In genomic region chr1:221840511-221841243, GRCh38 we compare ENCODE assay signal across 9 cellular contexts.
DNase-seq lines count a peak whose midpoint lies in the region; ATAC-seq and TF ChIP-seq lines count a peak whose summit lies in the region.
"Had no signal": no experiment of that assay in that cellular context is flagged by ENCODE, and none has a peak within 500 bp of the region (broad histone marks: within the 10 kb centered on the region; RNA-seq: fewer than 3 reads in every experiment).

No MANE protein-coding gene starts in this region.

- ATAC-seq in GM19023 (IDR thresholded peaks at IDR 0.05; ENCODE audit: unreplicated experiment) (peak; percentile 25), HG03045 (IDR thresholded peaks at IDR 0.05; ENCODE audit: unreplicated experiment) (peak; percentile 32)

- peak overlapping the region; percentile 97 for H3K27ac ChIP-seq in mammary epithelial cell (ENCODE audit: insufficient read depth, low read depth, low read length)
- H3K27ac ChIP-seq: pancreas had no signal

- no peaks in the 10 kb centered on the region for H3K79me2 ChIP-seq in mammary epithelial cell (ENCODE audit: insufficient read depth, low read length)

- dilution Hi-C loops in mammary epithelial cell (cut with HindIII; ENCODE audit: low sequenced_read_pairs), result loop anchor here (10.0 kb wide), 1 partner anchor 324 kb away; no protein-coding TSS in a partner anchor

- H3K4me3 Mint-ChIP-seq in osteocyte (ENCODE audit: unreplicated experiment), result no peak overlapping the region

- in situ Hi-C loops in mammary epithelial cell (cut with MboI; ENCODE audit: low sequenced_read_pairs in 2 of 2) (loop anchor here in 1 of 2 donors (5.0 kb wide), 2 partner anchors 98 to 152 kb away; partner anchors contain the start of gene DUSP10), KBM-7 (cut with MboI; ENCODE audit: low pct_unique_long_range_greater_than_20kb, low sequenced_read_pairs) (no loop called here)

- POLR2A ChIA-PET in HEK293T (lab: Yijun Ruan, JAX), result no interaction called here

- no peak overlapping the region for H3K4me3 ChIP-seq in mammary epithelial cell (replicated peaks in 1 of 3; ENCODE audit: insufficient read depth in 1 of 3, low read depth in 2 of 3, low read length in 3 of 3)
- H3K4me3 ChIP-seq: pancreas had no signal

- peak overlapping the region; percentile 56 for H3K9ac ChIP-seq in mammary epithelial cell (ENCODE audit: insufficient read depth, low read length)

- TF ChIP-seq CTCF in mammary epithelial cell (conservative IDR thresholded peaks at IDR 0.05 in 1 of 2, IDR thresholded peaks at IDR 0.05 in 1 of 2; ENCODE audit: extremely low read depth in 1 of 2, insufficient read depth in 1 of 2, low read depth in 1 of 2, low read length in 2 of 2), result no peak
- TF ChIP-seq CTCF in osteocyte (IDR thresholded peaks at IDR 0.05), result no peak

- H3K36me3 ChIP-seq in mammary epithelial cell (ENCODE audit: insufficient read depth, low read length), result no peaks in the 10 kb centered on the region
- H3K36me3 ChIP-seq: pancreas had no signal

- intact Hi-C loops in mammary epithelial cell (cut with micrococcal nuclease), result loop anchor here (1.0 to 2.0 kb wide), 3 partner anchors 46 to 327 kb away; partner anchors contain the start of gene DUSP10

- peaks cover 24% of the 10 kb centered on the region for H3K4me1 Mint-ChIP-seq in osteocyte (ENCODE audit: unreplicated experiment)

- H3K9me3 ChIP-seq in mammary epithelial cell (replicated peaks; ENCODE audit: insufficient read depth, low read length), result no peaks in the 10 kb centered on the region
- H3K9me3 ChIP-seq: pancreas had no signal

- no peak overlapping the region for H3K4me2 ChIP-seq in mammary epithelial cell (ENCODE audit: insufficient read depth, low read depth, low read length)

- H3K9me3 Mint-ChIP-seq in osteocyte (ENCODE audit: unreplicated experiment), result no peaks in the 10 kb centered on the region

- H3K27me3 Mint-ChIP-seq in osteocyte (ENCODE audit: unreplicated experiment), result no peaks in the 10 kb centered on the region

- peak overlapping the region; percentile 62 for H3K27ac Mint-ChIP-seq in osteocyte (ENCODE audit: unreplicated experiment)

- DNase-seq in mammary epithelial cell (no peak), osteocyte (ENCODE audit: extremely low spot score, unreplicated experiment) (no peak), MV-4-11 (lab: John Stamatoyannopoulos, UW) (no peak), HEK293T (ENCODE audit: extremely low spot score) (no peak), KBM-7 (no peak), GM19240 (ENCODE audit: insufficient read length, low spot score) (no peak)

- TSS peak; percentile 88 for BruUV-seq in mammary epithelial cell (replicated peaks; lab: Mats Ljungman, UMichigan)

- WGBS in mammary epithelial cell (ENCODE audit: low coverage, missing lambda C conversion rate), result 94% methylated on average over 5 of the region's 5 CpGs

- CTCF ChIA-PET in mammary epithelial cell (lab: Charles Lee; ENCODE audit: low non-redundant PET), result interaction anchor here (0.6 kb wide), 1 partner anchor 10 kb away, joined by 6 read pairs; no protein-coding TSS in a partner anchor
- CTCF ChIA-PET in HEK293T (lab: Yijun Ruan, JAX), result no interaction called here

- peaks cover 32% of the 10 kb centered on the region for H3K4me1 ChIP-seq in mammary epithelial cell (ENCODE audit: insufficient read depth, low read length)

- no peak overlapping the region for H2AFZ ChIP-seq in mammary epithelial cell (ENCODE audit: low read depth, low read length)

- no peaks in the 10 kb centered on the region for H3K36me3 Mint-ChIP-seq in osteocyte (ENCODE audit: unreplicated experiment)

- H3K27me3 ChIP-seq in mammary epithelial cell (ENCODE audit: insufficient read depth, low read length), result no peaks in the 10 kb centered on the region
- H3K27me3 ChIP-seq: pancreas had no signal

- H4K20me1 ChIP-seq in mammary epithelial cell (ENCODE audit: insufficient read depth, low read length), result no peaks in the 10 kb centered on the region

TF ChIP-seq in HEK293T, 16 proteins besides CTCF, POLR2A, EP300 and RAD21:
- no peak for TF ChIP-seq CTBP1 (IDR thresholded peaks at IDR 0.05; ENCODE audit: borderline replicate concordance)
- TF ChIP-seq ZNF384 (IDR thresholded peaks at IDR 0.05), result no peak
- TF ChIP-seq NFRKB (IDR thresholded peaks at IDR 0.05), result no peak
- no peak for TF ChIP-seq ARNT (IDR thresholded peaks at IDR 0.05)
- TF ChIP-seq SP1 (IDR thresholded peaks at IDR 0.05), result no peak
- TF ChIP-seq LEF1 (IDR thresholded peaks at IDR 0.05; ENCODE audit: borderline replicate concordance), result no peak
- TF ChIP-seq ELF4 (IDR thresholded peaks at IDR 0.05), result no peak
- TF ChIP-seq HDGF (IDR thresholded peaks at IDR 0.05; ENCODE audit: borderline replicate concordance), result no peak
- no peak for TF ChIP-seq FOXA1 (IDR thresholded peaks at IDR 0.05)
- no peak for TF ChIP-seq TARDBP (IDR thresholded peaks at IDR 0.05)
- TF ChIP-seq BHLHE40 (IDR thresholded peaks at IDR 0.05; ENCODE audit: borderline replicate concordance), result no peak
- TF ChIP-seq SUZ12 (IDR thresholded peaks at IDR 0.05), result no peak
- no peak for TF ChIP-seq FOXK2 (IDR thresholded peaks at IDR 0.05)
- no peak for TF ChIP-seq PKNOX1 (IDR thresholded peaks at IDR 0.05)
- TF ChIP-seq FOXM1 (IDR thresholded peaks at IDR 0.05; ENCODE audit: borderline replicate concordance), result no peak
- no peak for TF ChIP-seq L3MBTL2 (conservative IDR thresholded peaks at IDR 0.05)
TF ChIP-seq in HEK293T: peak in this region for 0.
